Comparison of ENCODE assay signal across 19 cellular contexts in the genomic region with DNA sequence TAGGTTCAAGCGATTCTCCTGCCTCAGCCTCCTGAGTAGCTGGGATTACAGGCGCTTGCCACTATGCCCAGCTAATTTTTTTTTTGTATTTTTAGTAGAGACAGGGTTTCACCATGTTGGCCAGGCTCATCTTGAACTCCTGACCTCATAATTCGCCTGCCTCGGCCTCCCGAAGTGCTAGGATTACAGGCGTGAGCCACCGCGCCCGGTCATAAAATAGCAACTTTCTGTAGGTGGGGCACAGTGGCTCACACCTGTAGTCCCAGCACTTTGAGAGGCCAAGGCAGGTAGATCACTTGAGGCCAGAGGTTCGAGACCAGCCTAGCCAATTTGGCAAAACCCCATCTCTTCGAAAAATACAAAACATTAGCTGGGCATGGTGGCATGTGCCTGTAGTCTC. TPM values are rescaled to one million over a fixed set of nuclear protein-coding genes. Genes with fewer than 3 reads are reported as not detected.
"Had no signal": no experiment of that assay in that cellular context is flagged by ENCODE, and none has a peak within 500 bp of the region (broad histone marks: within the 10 kb centered on the region; RNA-seq: fewer than 3 reads in every experiment).

No MANE protein-coding gene starts in this region.

RNA-seq across cellular contexts. Expression of gene TBPL2, which starts 18.1 kb away (rescaled TPM):
- total RNA-seq: activated naive CD4-positive, alpha-beta T cell treated with anti-CD3 and anti-CD28 coated beads for 36 hours; activated naive CD4-positive, alpha-beta T cell treated with anti-CD3 and anti-CD28 coated beads, Interleukin-2, amount 50 U/mL, for 72 hours; activated naive CD8-positive, alpha-beta T cell treated with anti-CD3 and anti-CD28 coated beads for 36 hours; activated naive CD8-positive, alpha-beta T cell treated with anti-CD3 and anti-CD28 coated beads, Interleukin-2, amount 10 ng/mL, durations not matched to agents 7 days and 5 days; activated T-cell treated with anti-CD3 and anti-CD28 coated beads, Interleukin-2, amount 50 U/mL, for 4 hours; activated T-cell treated with anti-CD3 and anti-CD28 coated beads, Interleukin-2, amount 50 U/mL, for 72 hours; activated T-helper 1 cell treated with anti-CD3 and anti-CD28 coated beads, Interleukin-12 subunit alpha, Interleukin-12 subunit beta, Interleukin-2, Interleukin-4 antibody, amounts not matched to agents 30 ng/mL and 10 ng/mL and 1 ng/mL, durations not matched to agents 14 hours and 24 hours and 36 hours; activated T-helper 17 cell treated with anti-CD3 and anti-CD28 coated beads, Interleukin-2, amount 50 U/mL, for 72 hours; activated T-helper 2 cell treated with anti-CD3 and anti-CD28 coated beads, Interferon-gamma antibody, Interleukin-2, Interleukin-4, amounts not matched to agents 10 μg/mL and 5 μg/mL and 100 μg/mL, durations not matched to agents 14 hours and 24 hours and 36 hours; adrenal gland; aorta; ascending aorta; astrocyte; body of pancreas; breast epithelium; bronchial epithelial cell; cardiac muscle cell; cardiac septum; cerebellum had no signal
